Comparison of ENCODE assay signal across 19 cellular contexts in genomic region chr5:38935437-38935836, GRCh38.
DNase-seq lines count a peak whose midpoint lies in the region; ATAC-seq, FAIRE-seq and TF ChIP-seq lines count a peak whose summit lies in the region.
"Had no signal": no experiment of that assay in that cellular context is flagged by ENCODE, and none has a peak within 500 bp of the region (broad histone marks: within the 10 kb centered on the region; RNA-seq: fewer than 3 reads in every experiment).

No MANE protein-coding gene starts in this region.

- in situ Hi-C loops in GM13977 (cut with MboI; ENCODE audit: low pct_unique_long_range_greater_than_20kb, low sequenced_read_pairs, unreplicated experiment): no loop called here

- DNase-seq in PC-3 (no peak), A673 (ENCODE audit: low spot score) (no peak), GM13977 (ENCODE audit: low spot score) (no peak)
- DNase-seq in activated CD8-positive, alpha-beta memory T cell treated with anti-CD3 and anti-CD28 coated beads, Interleukin-2, amount 50 U/mL, for 48 hours: no peak
- DNase-seq: 8988T; C1 segment of cervical spinal cord; Calu3; CD4-positive, alpha-beta memory T cell; COR-L47; DMS153; DND-41; H9 had no signal

- no peak for ATAC-seq in PC-3
- ATAC-seq: A549, GM23338, HCT116 had no signal

- H3K4me2 ChIP-seq in PC-3 (ENCODE audit: low read length): no peak overlapping the region
- H3K4me2 ChIP-seq: A549, GM23338 had no signal

- H3K4me3 ChIP-seq in HEK293 (ENCODE audit: low read depth, low read length) (no peak overlapping the region), PC-3 (ENCODE audit: low read length) (no peak overlapping the region), A673 (ENCODE audit: low read depth, low read length, poor library complexity, severe bottlenecking) (no peak overlapping the region)
- H3K4me3 ChIP-seq: A549, GM23338 had no signal

- intact Hi-C loops in PC-3 (cut with micrococcal nuclease): loop anchor here (5.0 kb wide), 1 partner anchor 37 kb away; no protein-coding TSS in a partner anchor
- intact Hi-C loops in A673 (cut with micrococcal nuclease; ENCODE audit: unreplicated experiment): no loop called here

- no peaks in the 10 kb centered on the region for H3K9me2 ChIP-seq in PC-3 (replicated peaks; ENCODE audit: low read length)

- CTCF ChIA-PET in HEK293 (lab: Yijun Ruan, JAX): interaction anchor here (0.9 to 4.1 kb wide), 2 partner anchors 13 to 145 kb away, joined by 5 to 19 read pairs; no protein-coding TSS in a partner anchor
- CTCF ChIA-PET in PC-3 (lab: Charles Lee): no interaction called here
- CTCF ChIA-PET in A673 (lab: Charles Lee): no interaction called here

- no peak overlapping the region for H3K27ac ChIP-seq in HEK293 (ENCODE audit: extremely low read depth, low read depth, low read length)
- H3K27ac ChIP-seq in PC-3 (ENCODE audit: low read length): no peak overlapping the region
- no peak overlapping the region for H3K27ac ChIP-seq in A673 (ENCODE audit: low read depth, low read length, poor library complexity, severe bottlenecking)
- H3K27ac ChIP-seq: A549 had no signal

- H3K9ac ChIP-seq in PC-3 (ENCODE audit: low read length): no peak overlapping the region

- H3K9me3 ChIP-seq in HEK293 (ENCODE audit: control insufficient read depth, insufficient read depth, low read depth, low read length): no peaks in the 10 kb centered on the region
- no peaks in the 10 kb centered on the region for H3K9me3 ChIP-seq in PC-3 (ENCODE audit: low read length)
- H3K9me3 ChIP-seq in A673 (ENCODE audit: low read depth, low read length, poor library complexity, severe bottlenecking): no peaks in the 10 kb centered on the region
- H3K9me3 ChIP-seq: A549 had no signal

- H3K36me3 ChIP-seq in HEK293 (ENCODE audit: control insufficient read depth in 2 of 2, insufficient read depth in 1 of 2, low read length in 2 of 2) (peaks cover 0 to 3% of the 10 kb centered on the region in 2 experiments), PC-3 (ENCODE audit: low read depth, low read length) (peaks cover 23% of the 10 kb centered on the region; the same call in 1 of the 2 replicates), A673 (ENCODE audit: insufficient read depth, low read length, poor library complexity, severe bottlenecking) (no peaks in the 10 kb centered on the region)

- H2AFZ ChIP-seq in PC-3 (ENCODE audit: low read length): no peak overlapping the region
- H2AFZ ChIP-seq: GM23338 had no signal

- no peaks in the 10 kb centered on the region for H4K20me1 ChIP-seq in PC-3 (ENCODE audit: low read length)

- no peaks in the 10 kb centered on the region for H3F3A ChIP-seq in PC-3 (ENCODE audit: low read length, unreplicated experiment)

- peaks cover 4% of the 10 kb centered on the region; the same call in 1 of the 2 replicates for H3K4me1 ChIP-seq in HEK293 (ENCODE audit: control insufficient read depth, insufficient read depth, low read length)
- H3K4me1 ChIP-seq in PC-3 (ENCODE audit: insufficient read depth, low read length): no peaks in the 10 kb centered on the region
- H3K4me1 ChIP-seq in A673 (ENCODE audit: insufficient read depth, low read length, poor library complexity, severe bottlenecking): peaks cover 25% of the 10 kb centered on the region
- H3K4me1 ChIP-seq: A549 had no signal

- TSS peak; percentile 5 for BruUV-seq in PC-3 (replicated peaks; lab: Mats Ljungman, UMichigan)
- BruUV-seq in A673 (replicated peaks; lab: Mats Ljungman, UMichigan): no TSS peak

- POLR2A ChIA-PET in HEK293 (lab: Yijun Ruan, JAX): no interaction called here
- POLR2A ChIA-PET in PC-3 (lab: Charles Lee; ENCODE audit: unreplicated experiment): no interaction called here
- POLR2A ChIA-PET in A673 (lab: Charles Lee; ENCODE audit: low non-redundant PET): no interaction called here

- peak; percentile 4 for FAIRE-seq in endometrium (lab: Jason Lieb, UNC)
- FAIRE-seq: A549, G401.6, GM12892 had no signal

- H3K79me2 ChIP-seq in PC-3 (ENCODE audit: low read length): no peaks in the 10 kb centered on the region

- no peaks in the 10 kb centered on the region for H3K27me3 ChIP-seq in PC-3 (ENCODE audit: low read length)
- no peaks in the 10 kb centered on the region for H3K27me3 ChIP-seq in A673 (replicated peaks; ENCODE audit: insufficient read depth, low read depth, low read length, poor library complexity)

- no peak for TF ChIP-seq CTCF in HEK293 (tag by site-specific recombination; IDR thresholded peaks at IDR 0.05)
- no peak for TF ChIP-seq CTCF in PC-3 (conservative IDR thresholded peaks at IDR 0.05; ENCODE audit: low read depth, low read length)
- TF ChIP-seq CTCF in A673 (conservative IDR thresholded peaks at IDR 0.05; ENCODE audit: low read depth, low read length): no peak
- no peak for TF ChIP-seq CTCF in GM13977 (IDR thresholded peaks at IDR 0.05; ENCODE audit: extremely low read depth, insufficient read depth, missing control alignments)

TF ChIP-seq in HEK293, 187 proteins besides CTCF, POLR2A, EP300 and RAD21:
- TF ChIP-seq ZNF211 (tag by site-specific recombination; IDR thresholded peaks at IDR 0.05; ENCODE audit: low read depth): 0 out of 2 replicates have a peak, but pooled peaks have one; percentile 56
- TF ChIP-seq ZNF76 (tag by site-specific recombination; IDR thresholded peaks at IDR 0.05; ENCODE audit: borderline replicate concordance, low read depth): no peak
